Comparison of ENCODE assay signal across 1 cellular context in genomic region chr6:57324538-57324937, GRCh38.
TF ChIP-seq lines count a peak whose summit lies in the region.

No MANE protein-coding gene starts in this region.

TF ChIP-seq in HepG2, 621 proteins besides CTCF, POLR2A, EP300 and RAD21 (continued from another document):
- TF ChIP-seq, protein P1, sequence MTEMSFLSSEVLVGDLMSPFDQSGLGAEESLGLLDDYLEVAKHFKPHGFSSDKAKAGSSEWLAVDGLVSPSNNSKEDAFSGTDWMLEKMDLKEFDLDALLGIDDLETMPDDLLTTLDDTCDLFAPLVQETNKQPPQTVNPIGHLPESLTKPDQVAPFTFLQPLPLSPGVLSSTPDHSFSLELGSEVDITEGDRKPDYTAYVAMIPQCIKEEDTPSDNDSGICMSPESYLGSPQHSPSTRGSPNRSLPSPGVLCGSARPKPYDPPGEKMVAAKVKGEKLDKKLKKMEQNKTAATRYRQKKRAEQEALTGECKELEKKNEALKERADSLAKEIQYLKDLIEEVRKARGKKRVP (CRISPR knock-in tag; IDR thresholded peaks at IDR 0.05), result no peak
- TF ChIP-seq TBP (CRISPR knock-in tag; IDR thresholded peaks at IDR 0.05) (no peak), ZBTB21 (CRISPR knock-in tag; IDR thresholded peaks at IDR 0.05) (no peak), ZNF703 (CRISPR knock-in tag; IDR thresholded peaks at IDR 0.05; ENCODE audit: borderline replicate concordance) (no peak), KDM3A (CRISPR knock-in tag; IDR thresholded peaks at IDR 0.05; ENCODE audit: low read depth) (no peak), ZNF704 (CRISPR knock-in tag; IDR thresholded peaks at IDR 0.05; ENCODE audit: borderline replicate concordance) (no peak), GPBP1L1 (CRISPR knock-in tag; IDR thresholded peaks at IDR 0.05) (no peak), DNMT3B (CRISPR knock-in tag; conservative IDR thresholded peaks at IDR 0.05) (no peak), KDM4B (CRISPR knock-in tag; IDR thresholded peaks at IDR 0.05) (no peak), ZNF432 (CRISPR knock-in tag; IDR thresholded peaks at IDR 0.05; ENCODE audit: borderline replicate concordance) (no peak), U2AF1 (optimal IDR thresholded peaks at IDR 0.05; ENCODE audit: low read depth, low read length) (no peak), SMC3 (IDR thresholded peaks at IDR 0.05; ENCODE audit: low read length) (peak; percentile 45), ZNF572 (CRISPR knock-in tag; IDR thresholded peaks at IDR 0.05) (no peak), STAG1 (CRISPR knock-in tag; IDR thresholded peaks at IDR 0.05) (peak; percentile 59)
- TF ChIP-seq, protein P2, sequence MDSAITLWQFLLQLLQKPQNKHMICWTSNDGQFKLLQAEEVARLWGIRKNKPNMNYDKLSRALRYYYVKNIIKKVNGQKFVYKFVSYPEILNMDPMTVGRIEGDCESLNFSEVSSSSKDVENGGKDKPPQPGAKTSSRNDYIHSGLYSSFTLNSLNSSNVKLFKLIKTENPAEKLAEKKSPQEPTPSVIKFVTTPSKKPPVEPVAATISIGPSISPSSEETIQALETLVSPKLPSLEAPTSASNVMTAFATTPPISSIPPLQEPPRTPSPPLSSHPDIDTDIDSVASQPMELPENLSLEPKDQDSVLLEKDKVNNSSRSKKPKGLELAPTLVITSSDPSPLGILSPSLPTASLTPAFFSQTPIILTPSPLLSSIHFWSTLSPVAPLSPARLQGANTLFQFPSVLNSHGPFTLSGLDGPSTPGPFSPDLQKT (CRISPR knock-in tag; IDR thresholded peaks at IDR 0.05; ENCODE audit: borderline replicate concordance), result no peak
- TF ChIP-seq, protein P3, sequence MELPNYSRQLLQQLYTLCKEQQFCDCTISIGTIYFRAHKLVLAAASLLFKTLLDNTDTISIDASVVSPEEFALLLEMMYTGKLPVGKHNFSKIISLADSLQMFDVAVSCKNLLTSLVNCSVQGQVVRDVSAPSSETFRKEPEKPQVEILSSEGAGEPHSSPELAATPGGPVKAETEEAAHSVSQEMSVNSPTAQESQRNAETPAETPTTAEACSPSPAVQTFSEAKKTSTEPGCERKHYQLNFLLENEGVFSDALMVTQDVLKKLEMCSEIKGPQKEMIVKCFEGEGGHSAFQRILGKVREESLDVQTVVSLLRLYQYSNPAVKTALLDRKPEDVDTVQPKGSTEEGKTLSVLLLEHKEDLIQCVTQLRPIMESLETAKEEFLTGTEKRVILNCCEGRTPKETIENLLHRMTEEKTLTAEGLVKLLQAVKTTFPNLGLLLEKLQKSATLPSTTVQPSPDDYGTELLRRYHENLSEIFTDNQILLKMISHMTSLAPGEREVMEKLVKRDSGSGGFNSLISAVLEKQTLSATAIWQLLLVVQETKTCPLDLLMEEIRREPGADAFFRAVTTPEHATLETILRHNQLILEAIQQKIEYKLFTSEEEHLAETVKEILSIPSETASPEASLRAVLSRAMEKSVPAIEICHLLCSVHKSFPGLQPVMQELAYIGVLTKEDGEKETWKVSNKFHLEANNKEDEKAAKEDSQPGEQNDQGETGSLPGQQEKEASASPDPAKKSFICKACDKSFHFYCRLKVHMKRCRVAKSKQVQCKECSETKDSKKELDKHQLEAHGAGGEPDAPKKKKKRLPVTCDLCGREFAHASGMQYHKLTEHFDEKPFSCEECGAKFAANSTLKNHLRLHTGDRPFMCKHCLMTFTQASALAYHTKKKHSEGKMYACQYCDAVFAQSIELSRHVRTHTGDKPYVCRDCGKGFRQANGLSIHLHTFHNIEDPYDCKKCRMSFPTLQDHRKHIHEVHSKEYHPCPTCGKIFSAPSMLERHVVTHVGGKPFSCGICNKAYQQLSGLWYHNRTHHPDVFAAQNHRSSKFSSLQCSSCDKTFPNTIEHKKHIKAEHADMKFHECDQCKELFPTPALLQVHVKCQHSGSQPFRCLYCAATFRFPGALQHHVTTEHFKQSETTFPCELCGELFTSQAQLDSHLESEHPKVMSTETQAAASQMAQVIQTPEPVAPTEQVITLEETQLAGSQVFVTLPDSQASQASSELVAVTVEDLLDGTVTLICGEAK (IDR thresholded peaks at IDR 0.05), result no peak
- TF ChIP-seq, protein P3 (CRISPR knock-in tag; IDR thresholded peaks at IDR 0.05), result no peak
- TF ChIP-seq, protein P4, sequence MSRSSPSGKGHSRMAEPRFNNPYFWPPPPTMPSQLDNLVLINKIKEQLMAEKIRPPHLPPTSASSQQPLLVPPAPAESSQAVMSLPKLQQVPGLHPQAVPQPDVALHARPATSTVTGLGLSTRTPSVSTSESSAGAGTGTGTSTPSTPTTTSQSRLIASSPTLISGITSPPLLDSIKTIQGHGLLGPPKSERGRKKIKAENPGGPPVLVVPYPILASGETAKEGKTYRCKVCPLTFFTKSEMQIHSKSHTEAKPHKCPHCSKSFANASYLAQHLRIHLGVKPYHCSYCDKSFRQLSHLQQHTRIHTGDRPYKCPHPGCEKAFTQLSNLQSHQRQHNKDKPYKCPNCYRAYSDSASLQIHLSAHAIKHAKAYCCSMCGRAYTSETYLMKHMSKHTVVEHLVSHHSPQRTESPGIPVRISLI (CRISPR knock-in tag; IDR thresholded peaks at IDR 0.05; ENCODE audit: borderline replicate concordance), result no peak
TF ChIP-seq in HepG2: peak in this region for 3.
